1 cellular context compared by ENCODE assay signal in the genomic region with DNA sequence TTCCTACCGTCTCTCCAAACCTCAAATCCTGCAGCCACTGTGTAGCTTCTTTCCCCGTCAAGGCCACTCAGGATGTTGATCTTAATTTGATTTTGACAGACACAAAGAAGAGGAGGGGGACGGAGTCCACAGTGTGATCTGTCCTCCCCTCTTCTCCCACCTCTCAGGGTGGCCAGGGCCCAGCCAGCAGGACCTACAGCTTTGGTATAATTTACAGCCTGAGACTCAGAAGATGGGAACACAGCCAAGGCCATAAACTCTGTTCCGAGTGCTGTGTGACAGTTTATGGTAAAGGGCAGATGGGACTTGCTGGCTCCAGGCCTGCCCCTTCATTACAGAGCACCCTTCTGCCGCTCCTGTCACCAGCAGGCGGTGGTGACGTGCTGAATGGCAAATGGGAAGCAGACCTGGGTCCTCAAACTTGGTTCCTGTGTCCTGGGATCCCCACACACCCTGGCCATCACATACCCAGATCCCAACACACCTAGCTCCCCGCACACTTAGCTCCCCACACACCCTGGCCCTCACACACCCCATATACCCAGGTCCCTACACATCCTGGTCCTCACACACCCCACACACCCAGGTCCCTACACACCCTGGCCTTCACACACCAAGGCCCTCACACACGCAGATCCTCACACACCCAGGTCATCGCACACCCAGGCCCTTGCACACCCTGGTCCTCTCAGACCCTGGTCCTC.
A peak's percentile ranks its signal among the peaks of the same experiment; 100 is the strongest.
TF ChIP-seq lines count a peak whose summit lies in the region.

No MANE protein-coding gene starts in this region.

TF ChIP-seq in HEK293, 187 proteins besides CTCF, POLR2A, EP300 and RAD21 (continued from another document and continues in another):
- TF ChIP-seq, protein P1, sequence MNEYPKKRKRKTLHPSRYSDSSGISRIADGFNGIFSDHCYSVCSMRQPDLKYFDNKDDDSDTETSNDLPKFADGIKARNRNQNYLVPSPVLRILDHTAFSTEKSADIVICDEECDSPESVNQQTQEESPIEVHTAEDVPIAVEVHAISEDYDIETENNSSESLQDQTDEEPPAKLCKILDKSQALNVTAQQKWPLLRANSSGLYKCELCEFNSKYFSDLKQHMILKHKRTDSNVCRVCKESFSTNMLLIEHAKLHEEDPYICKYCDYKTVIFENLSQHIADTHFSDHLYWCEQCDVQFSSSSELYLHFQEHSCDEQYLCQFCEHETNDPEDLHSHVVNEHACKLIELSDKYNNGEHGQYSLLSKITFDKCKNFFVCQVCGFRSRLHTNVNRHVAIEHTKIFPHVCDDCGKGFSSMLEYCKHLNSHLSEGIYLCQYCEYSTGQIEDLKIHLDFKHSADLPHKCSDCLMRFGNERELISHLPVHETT (tag by site-specific recombination; IDR thresholded peaks at IDR 0.05), result no peak
- TF ChIP-seq ZNF624 (tag by site-specific recombination; IDR thresholded peaks at IDR 0.05), result 0 out of 2 replicates have a peak, but pooled peaks have one; percentile 47
- 0 out of 2 replicates have a peak, but pooled peaks have one; percentile 16 for TF ChIP-seq ZEB2 (tag by site-specific recombination; IDR thresholded peaks at IDR 0.05)
- TF ChIP-seq MYNN (tag by site-specific recombination; IDR thresholded peaks at IDR 0.05; ENCODE audit: borderline replicate concordance), result peak; percentile 37; the same call in 1 of the 2 replicates
- TF ChIP-seq, protein P2, sequence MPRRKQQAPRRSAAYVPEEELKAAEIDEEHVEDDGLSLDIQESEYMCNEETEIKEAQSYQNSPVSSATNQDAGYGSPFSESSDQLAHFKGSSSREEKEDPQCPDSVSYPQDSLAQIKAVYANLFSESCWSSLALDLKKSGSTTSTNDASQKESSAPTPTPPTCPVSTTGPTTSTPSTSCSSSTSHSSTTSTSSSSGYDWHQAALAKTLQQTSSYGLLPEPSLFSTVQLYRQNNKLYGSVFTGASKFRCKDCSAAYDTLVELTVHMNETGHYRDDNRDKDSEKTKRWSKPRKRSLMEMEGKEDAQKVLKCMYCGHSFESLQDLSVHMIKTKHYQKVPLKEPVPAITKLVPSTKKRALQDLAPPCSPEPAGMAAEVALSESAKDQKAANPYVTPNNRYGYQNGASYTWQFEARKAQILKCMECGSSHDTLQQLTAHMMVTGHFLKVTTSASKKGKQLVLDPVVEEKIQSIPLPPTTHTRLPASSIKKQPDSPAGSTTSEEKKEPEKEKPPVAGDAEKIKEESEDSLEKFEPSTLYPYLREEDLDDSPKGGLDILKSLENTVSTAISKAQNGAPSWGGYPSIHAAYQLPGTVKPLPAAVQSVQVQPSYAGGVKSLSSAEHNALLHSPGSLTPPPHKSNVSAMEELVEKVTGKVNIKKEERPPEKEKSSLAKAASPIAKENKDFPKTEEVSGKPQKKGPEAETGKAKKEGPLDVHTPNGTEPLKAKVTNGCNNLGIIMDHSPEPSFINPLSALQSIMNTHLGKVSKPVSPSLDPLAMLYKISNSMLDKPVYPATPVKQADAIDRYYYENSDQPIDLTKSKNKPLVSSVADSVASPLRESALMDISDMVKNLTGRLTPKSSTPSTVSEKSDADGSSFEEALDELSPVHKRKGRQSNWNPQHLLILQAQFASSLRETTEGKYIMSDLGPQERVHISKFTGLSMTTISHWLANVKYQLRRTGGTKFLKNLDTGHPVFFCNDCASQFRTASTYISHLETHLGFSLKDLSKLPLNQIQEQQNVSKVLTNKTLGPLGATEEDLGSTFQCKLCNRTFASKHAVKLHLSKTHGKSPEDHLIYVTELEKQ (tag by site-specific recombination; IDR thresholded peaks at IDR 0.05; ENCODE audit: borderline replicate concordance), result 0 out of 2 replicates have a peak, but pooled peaks have one; percentile 24
- peak; percentile 89; the same call in 1 of the 2 replicates for TF ChIP-seq GLI4 (tag by site-specific recombination; IDR thresholded peaks at IDR 0.05)
- TF ChIP-seq ZNF785 (tag by site-specific recombination; IDR thresholded peaks at IDR 0.05), result no peak
- TF ChIP-seq, protein P3, sequence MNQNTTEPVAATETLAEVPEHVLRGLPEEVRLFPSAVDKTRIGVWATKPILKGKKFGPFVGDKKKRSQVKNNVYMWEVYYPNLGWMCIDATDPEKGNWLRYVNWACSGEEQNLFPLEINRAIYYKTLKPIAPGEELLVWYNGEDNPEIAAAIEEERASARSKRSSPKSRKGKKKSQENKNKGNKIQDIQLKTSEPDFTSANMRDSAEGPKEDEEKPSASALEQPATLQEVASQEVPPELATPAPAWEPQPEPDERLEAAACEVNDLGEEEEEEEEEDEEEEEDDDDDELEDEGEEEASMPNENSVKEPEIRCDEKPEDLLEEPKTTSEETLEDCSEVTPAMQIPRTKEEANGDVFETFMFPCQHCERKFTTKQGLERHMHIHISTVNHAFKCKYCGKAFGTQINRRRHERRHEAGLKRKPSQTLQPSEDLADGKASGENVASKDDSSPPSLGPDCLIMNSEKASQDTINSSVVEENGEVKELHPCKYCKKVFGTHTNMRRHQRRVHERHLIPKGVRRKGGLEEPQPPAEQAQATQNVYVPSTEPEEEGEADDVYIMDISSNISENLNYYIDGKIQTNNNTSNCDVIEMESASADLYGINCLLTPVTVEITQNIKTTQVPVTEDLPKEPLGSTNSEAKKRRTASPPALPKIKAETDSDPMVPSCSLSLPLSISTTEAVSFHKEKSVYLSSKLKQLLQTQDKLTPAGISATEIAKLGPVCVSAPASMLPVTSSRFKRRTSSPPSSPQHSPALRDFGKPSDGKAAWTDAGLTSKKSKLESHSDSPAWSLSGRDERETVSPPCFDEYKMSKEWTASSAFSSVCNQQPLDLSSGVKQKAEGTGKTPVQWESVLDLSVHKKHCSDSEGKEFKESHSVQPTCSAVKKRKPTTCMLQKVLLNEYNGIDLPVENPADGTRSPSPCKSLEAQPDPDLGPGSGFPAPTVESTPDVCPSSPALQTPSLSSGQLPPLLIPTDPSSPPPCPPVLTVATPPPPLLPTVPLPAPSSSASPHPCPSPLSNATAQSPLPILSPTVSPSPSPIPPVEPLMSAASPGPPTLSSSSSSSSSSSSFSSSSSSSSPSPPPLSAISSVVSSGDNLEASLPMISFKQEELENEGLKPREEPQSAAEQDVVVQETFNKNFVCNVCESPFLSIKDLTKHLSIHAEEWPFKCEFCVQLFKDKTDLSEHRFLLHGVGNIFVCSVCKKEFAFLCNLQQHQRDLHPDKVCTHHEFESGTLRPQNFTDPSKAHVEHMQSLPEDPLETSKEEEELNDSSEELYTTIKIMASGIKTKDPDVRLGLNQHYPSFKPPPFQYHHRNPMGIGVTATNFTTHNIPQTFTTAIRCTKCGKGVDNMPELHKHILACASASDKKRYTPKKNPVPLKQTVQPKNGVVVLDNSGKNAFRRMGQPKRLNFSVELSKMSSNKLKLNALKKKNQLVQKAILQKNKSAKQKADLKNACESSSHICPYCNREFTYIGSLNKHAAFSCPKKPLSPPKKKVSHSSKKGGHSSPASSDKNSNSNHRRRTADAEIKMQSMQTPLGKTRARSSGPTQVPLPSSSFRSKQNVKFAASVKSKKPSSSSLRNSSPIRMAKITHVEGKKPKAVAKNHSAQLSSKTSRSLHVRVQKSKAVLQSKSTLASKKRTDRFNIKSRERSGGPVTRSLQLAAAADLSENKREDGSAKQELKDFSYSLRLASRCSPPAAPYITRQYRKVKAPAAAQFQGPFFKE (tag by site-specific recombination; IDR thresholded peaks at IDR 0.05; ENCODE audit: borderline replicate concordance), result no peak
- TF ChIP-seq, protein P4, sequence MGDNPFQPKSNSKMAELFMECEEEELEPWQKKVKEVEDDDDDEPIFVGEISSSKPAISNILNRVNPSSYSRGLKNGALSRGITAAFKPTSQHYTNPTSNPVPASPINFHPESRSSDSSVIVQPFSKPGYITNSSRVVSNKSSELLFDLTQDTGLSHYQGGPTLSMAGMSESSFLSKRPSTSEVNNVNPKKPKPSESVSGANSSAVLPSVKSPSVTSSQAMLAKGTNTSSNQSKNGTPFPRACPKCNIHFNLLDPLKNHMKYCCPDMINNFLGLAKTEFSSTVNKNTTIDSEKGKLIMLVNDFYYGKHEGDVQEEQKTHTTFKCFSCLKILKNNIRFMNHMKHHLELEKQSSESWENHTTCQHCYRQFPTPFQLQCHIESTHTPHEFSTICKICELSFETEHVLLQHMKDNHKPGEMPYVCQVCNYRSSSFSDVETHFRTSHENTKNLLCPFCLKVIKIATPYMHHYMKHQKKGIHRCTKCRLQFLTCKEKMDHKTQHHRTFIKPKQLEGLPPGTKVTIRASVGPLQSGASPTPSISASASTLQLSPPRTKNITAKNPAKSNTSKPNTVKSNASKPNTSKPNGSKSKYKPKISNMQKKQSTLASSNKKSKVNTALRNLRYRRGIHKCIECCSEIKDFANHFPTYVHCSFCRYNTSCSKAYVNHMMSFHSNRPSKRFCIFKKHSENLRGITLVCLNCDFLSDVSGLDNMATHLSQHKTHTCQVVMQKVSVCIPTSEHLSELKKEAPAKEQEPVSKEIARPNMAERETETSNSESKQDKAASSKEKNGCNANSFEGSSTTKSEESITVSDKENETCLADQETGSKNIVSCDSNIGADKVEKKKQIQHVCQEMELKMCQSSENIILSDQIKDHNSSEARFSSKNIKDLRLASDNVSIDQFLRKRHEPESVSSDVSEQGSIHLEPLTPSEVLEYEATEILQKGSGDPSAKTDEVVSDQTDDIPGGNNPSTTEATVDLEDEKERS (tag by site-specific recombination; IDR thresholded peaks at IDR 0.05), result no peak
- TF ChIP-seq ZNF366 (tag by site-specific recombination; conservative IDR thresholded peaks at IDR 0.05), result peak; percentile 31; the same call in 1 of the 2 replicates
- peak; percentile 23; the same call in 1 of the 2 replicates for TF ChIP-seq ZNF2 (tag by site-specific recombination; IDR thresholded peaks at IDR 0.05)
- peak; percentile 79 for TF ChIP-seq SP7 (tag by site-specific recombination; IDR thresholded peaks at IDR 0.05)
- TF ChIP-seq ZNF335 (tag by site-specific recombination; conservative IDR thresholded peaks at IDR 0.05), result peak; percentile 78
- TF ChIP-seq KLF9 (tag by site-specific recombination; IDR thresholded peaks at IDR 0.05; ENCODE audit: low read depth), result no peak
- TF ChIP-seq ZSCAN23 (tag by site-specific recombination; IDR thresholded peaks at IDR 0.05), result no peak
- TF ChIP-seq ZNF239 (tag by site-specific recombination; IDR thresholded peaks at IDR 0.05), result no peak
- TF ChIP-seq OVOL3 (tag by site-specific recombination; IDR thresholded peaks at IDR 0.05), result no peak
- TF ChIP-seq ZNF501 (tag by site-specific recombination; IDR thresholded peaks at IDR 0.05), result peak; percentile 32; the same call in 1 of the 2 replicates
- TF ChIP-seq ZNF747 (tag by site-specific recombination; IDR thresholded peaks at IDR 0.05), result no peak
- peak; percentile 72; the same call in 1 of the 2 replicates for TF ChIP-seq WT1 (tag by site-specific recombination; IDR thresholded peaks at IDR 0.05)
- no peak for TF ChIP-seq KLF1 (tag by site-specific recombination; IDR thresholded peaks at IDR 0.05)
- TF ChIP-seq ZNF423 (tag by site-specific recombination; IDR thresholded peaks at IDR 0.05), result peak; percentile 80
- TF ChIP-seq ZSCAN30 (tag by site-specific recombination; IDR thresholded peaks at IDR 0.05), result peak; percentile 93
- TF ChIP-seq ZNF19 (tag by site-specific recombination; IDR thresholded peaks at IDR 0.05; ENCODE audit: low read depth), result no peak
- TF ChIP-seq, protein P5, sequence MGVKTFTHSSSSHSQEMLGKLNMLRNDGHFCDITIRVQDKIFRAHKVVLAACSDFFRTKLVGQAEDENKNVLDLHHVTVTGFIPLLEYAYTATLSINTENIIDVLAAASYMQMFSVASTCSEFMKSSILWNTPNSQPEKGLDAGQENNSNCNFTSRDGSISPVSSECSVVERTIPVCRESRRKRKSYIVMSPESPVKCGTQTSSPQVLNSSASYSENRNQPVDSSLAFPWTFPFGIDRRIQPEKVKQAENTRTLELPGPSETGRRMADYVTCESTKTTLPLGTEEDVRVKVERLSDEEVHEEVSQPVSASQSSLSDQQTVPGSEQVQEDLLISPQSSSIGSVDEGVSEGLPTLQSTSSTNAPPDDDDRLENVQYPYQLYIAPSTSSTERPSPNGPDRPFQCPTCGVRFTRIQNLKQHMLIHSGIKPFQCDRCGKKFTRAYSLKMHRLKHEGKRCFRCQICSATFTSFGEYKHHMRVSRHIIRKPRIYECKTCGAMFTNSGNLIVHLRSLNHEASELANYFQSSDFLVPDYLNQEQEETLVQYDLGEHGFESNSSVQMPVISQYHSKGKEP (tag by site-specific recombination; IDR thresholded peaks at IDR 0.05), result no peak
- TF ChIP-seq, protein P6, sequence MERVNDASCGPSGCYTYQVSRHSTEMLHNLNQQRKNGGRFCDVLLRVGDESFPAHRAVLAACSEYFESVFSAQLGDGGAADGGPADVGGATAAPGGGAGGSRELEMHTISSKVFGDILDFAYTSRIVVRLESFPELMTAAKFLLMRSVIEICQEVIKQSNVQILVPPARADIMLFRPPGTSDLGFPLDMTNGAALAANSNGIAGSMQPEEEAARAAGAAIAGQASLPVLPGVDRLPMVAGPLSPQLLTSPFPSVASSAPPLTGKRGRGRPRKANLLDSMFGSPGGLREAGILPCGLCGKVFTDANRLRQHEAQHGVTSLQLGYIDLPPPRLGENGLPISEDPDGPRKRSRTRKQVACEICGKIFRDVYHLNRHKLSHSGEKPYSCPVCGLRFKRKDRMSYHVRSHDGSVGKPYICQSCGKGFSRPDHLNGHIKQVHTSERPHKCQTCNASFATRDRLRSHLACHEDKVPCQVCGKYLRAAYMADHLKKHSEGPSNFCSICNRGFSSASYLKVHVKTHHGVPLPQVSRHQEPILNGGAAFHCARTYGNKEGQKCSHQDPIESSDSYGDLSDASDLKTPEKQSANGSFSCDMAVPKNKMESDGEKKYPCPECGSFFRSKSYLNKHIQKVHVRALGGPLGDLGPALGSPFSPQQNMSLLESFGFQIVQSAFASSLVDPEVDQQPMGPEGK (tag by site-specific recombination; IDR thresholded peaks at IDR 0.05), result no peak; the same call in none of the 2 replicates
- peak; percentile 28 for TF ChIP-seq ZNF707 (tag by site-specific recombination; IDR thresholded peaks at IDR 0.05)
- no peak for TF ChIP-seq ZNF146 (tag by site-specific recombination; IDR thresholded peaks at IDR 0.05)
- no peak for TF ChIP-seq ZNF837 (tag by site-specific recombination; IDR thresholded peaks at IDR 0.05)
- TF ChIP-seq, protein P7, sequence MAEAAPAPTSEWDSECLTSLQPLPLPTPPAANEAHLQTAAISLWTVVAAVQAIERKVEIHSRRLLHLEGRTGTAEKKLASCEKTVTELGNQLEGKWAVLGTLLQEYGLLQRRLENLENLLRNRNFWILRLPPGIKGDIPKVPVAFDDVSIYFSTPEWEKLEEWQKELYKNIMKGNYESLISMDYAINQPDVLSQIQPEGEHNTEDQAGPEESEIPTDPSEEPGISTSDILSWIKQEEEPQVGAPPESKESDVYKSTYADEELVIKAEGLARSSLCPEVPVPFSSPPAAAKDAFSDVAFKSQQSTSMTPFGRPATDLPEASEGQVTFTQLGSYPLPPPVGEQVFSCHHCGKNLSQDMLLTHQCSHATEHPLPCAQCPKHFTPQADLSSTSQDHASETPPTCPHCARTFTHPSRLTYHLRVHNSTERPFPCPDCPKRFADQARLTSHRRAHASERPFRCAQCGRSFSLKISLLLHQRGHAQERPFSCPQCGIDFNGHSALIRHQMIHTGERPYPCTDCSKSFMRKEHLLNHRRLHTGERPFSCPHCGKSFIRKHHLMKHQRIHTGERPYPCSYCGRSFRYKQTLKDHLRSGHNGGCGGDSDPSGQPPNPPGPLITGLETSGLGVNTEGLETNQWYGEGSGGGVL (tag by site-specific recombination; IDR thresholded peaks at IDR 0.05), result peak; percentile 80
- TF ChIP-seq FEZF1 (tag by site-specific recombination; IDR thresholded peaks at IDR 0.05), result peak; percentile 46
- no peak for TF ChIP-seq ZNF23 (tag by site-specific recombination; IDR thresholded peaks at IDR 0.05; ENCODE audit: borderline replicate concordance)
- TF ChIP-seq TRIM28 (IDR thresholded peaks at IDR 0.05; ENCODE audit: borderline replicate concordance, low read length), result peak; percentile 59
- TF ChIP-seq ZNF610 (tag by site-specific recombination; IDR thresholded peaks at IDR 0.05; ENCODE audit: borderline replicate concordance), result peak; percentile 83; the same call in 1 of the 2 replicates
- no peak for TF ChIP-seq ZNF174 (tag by site-specific recombination; IDR thresholded peaks at IDR 0.05)
- no peak for TF ChIP-seq ZNF214 (tag by site-specific recombination; IDR thresholded peaks at IDR 0.05; ENCODE audit: borderline replicate concordance)
- no peak for TF ChIP-seq ZNF132 (tag by site-specific recombination; IDR thresholded peaks at IDR 0.05; ENCODE audit: borderline replicate concordance)
